8 cellular contexts compared by ENCODE assay signal in the genomic region with DNA sequence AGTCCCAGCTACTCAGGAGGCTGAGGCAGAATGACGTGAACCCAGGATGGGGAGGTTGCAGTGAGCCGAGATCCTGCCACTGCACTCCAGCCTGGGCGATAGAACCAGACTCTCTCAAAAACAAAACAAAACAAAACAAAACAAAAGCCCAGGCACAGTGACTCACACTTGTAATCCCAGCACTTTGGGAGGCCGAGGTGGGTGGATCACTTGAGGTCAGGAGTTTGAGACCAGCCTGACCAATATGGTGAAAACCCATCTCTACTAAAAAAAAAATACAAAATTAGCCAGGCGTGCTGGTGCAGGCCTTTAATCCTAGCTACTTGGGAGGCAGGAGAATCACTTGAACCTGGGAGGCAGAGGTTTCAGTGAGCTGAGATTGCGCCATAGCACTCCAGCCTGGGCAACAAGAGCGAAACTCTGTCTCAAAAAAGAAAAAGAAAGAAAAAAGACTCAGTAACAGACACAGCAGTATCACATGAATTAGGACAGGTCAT. TPM values are rescaled to one million over a fixed set of nuclear protein-coding genes. Genes with fewer than 3 reads are reported as not detected.
A peak's percentile ranks its signal among the peaks of the same experiment; 100 is the strongest.
DNase-seq lines count a peak whose midpoint lies in the region; ATAC-seq and TF ChIP-seq lines count a peak whose summit lies in the region.
"Not testable (repeated sequence)": the region's sequence is repeated elsewhere in the genome, so short reads cannot be mapped to it uniquely, and the experiment has no call there.

No MANE protein-coding gene starts in this region.

- WGBS in esophagus squamous epithelium, 2 donors, result 45 to 48% methylated on average over 7 of the region's 7 CpGs
- WGBS in hepatocyte (ENCODE audit: low lambda C conversion rate, missing lambda C conversion rate), result 92% methylated on average over 7 of the region's 7 CpGs

- H3K4me3 ChIP-seq in HEK293 (ENCODE audit: low read depth, low read length); PC-9; esophagus squamous epithelium; hepatocyte; naive thymus-derived CD4-positive, alpha-beta T cell (ENCODE audit: low read length); skin epidermis; vagina: not testable (repeated sequence)

- H3F3A ChIP-seq in PC-9 (ENCODE audit: insufficient read depth, low read depth), result peaks cover 31% of the 10 kb centered on the region

- H3K27ac Mint-ChIP-seq in MCF 10A (ENCODE audit: low read depth, unreplicated experiment); naive thymus-derived CD4-positive, alpha-beta T cell: not testable (repeated sequence)

- peak; percentile 46 for ATAC-seq in naive thymus-derived CD4-positive, alpha-beta T cell

- not testable (repeated sequence) for H3K36me3 Mint-ChIP-seq in MCF 10A (ENCODE audit: insufficient read depth, unreplicated experiment); naive thymus-derived CD4-positive, alpha-beta T cell

- POLR2A ChIA-PET in HEK293 (lab: Yijun Ruan, JAX); PC-9 (lab: Charles Lee; ENCODE audit: unreplicated experiment): not testable (repeated sequence)
- POLR2A ChIA-PET in MCF 10A (lab: Yijun Ruan, JAX), result interaction anchor here (0.7 kb wide), 1 partner anchor 474 kb away, joined by 4 read pairs; no protein-coding TSS in a partner anchor
- POLR2A ChIA-PET in naive thymus-derived CD4-positive, alpha-beta T cell (lab: Charles Lee), result interaction anchor here (0.6 kb wide), 1 partner anchor 672 kb away, joined by 3 read pairs; no protein-coding TSS in a partner anchor

- not testable (repeated sequence) for DNase-seq in PC-9; esophagus squamous epithelium (lab: John Stamatoyannopoulos, UW); hepatocyte (ENCODE audit: low spot score); naive thymus-derived CD4-positive, alpha-beta T cell; vagina (ENCODE audit: extremely low spot score in 2 of 2)
- DNase-seq in MCF 10A (ENCODE audit: unreplicated experiment), result peak; percentile 15

- TF ChIP-seq CTCF in HEK293 (tag by site-specific recombination; IDR thresholded peaks at IDR 0.05); PC-9 (conservative IDR thresholded peaks at IDR 0.05); MCF 10A (IDR thresholded peaks at IDR 0.05; ENCODE audit: unreplicated experiment); esophagus squamous epithelium (IDR thresholded peaks at IDR 0.05); hepatocyte (IDR thresholded peaks at IDR 0.05; ENCODE audit: poor library complexity); vagina (IDR thresholded peaks at IDR 0.05): not testable (repeated sequence)

- not testable (repeated sequence) for H3K4me1 ChIP-seq in HEK293 (ENCODE audit: control insufficient read depth, insufficient read depth, low read length); hepatocyte (ENCODE audit: insufficient read depth); naive thymus-derived CD4-positive, alpha-beta T cell (ENCODE audit: control insufficient read depth in 2 of 2, insufficient read depth in 2 of 2, low read length in 2 of 2)
- H3K4me1 ChIP-seq in PC-9 (replicated peaks; ENCODE audit: insufficient read depth), result peaks cover 38% of the 10 kb centered on the region
- peaks cover 7 to 40% (median 16%) of the 10 kb centered on the region in 3 donors for H3K4me1 ChIP-seq in esophagus squamous epithelium
- peaks cover 15% of the 10 kb centered on the region for H3K4me1 ChIP-seq in vagina

- H3K27me3 Mint-ChIP-seq in MCF 10A (ENCODE audit: insufficient read depth, unreplicated experiment); naive thymus-derived CD4-positive, alpha-beta T cell: not testable (repeated sequence)

- not testable (repeated sequence) for TF ChIP-seq POLR2A in esophagus squamous epithelium (IDR thresholded peaks at IDR 0.05); vagina (IDR thresholded peaks at IDR 0.05)

- CTCF ChIA-PET in HEK293 (lab: Yijun Ruan, JAX); PC-9 (lab: Charles Lee); naive thymus-derived CD4-positive, alpha-beta T cell (lab: Charles Lee): not testable (repeated sequence)
- CTCF ChIA-PET in MCF 10A (lab: Yijun Ruan, JAX), result interaction anchor here (0.6 kb wide), 2 partner anchors 10 to 38 kb away, joined by 3 to 4 read pairs; no protein-coding TSS in a partner anchor

- intact Hi-C loops in PC-9 (cut with micrococcal nuclease; ENCODE audit: unreplicated experiment); MCF 10A (cut with micrococcal nuclease); esophagus squamous epithelium (cut with DNase I); naive thymus-derived CD4-positive, alpha-beta T cell (cut with micrococcal nuclease); vagina (cut with DNase I): not testable (repeated sequence)

- not testable (repeated sequence) for H3K4me1 Mint-ChIP-seq in MCF 10A (ENCODE audit: insufficient read depth, unreplicated experiment); naive thymus-derived CD4-positive, alpha-beta T cell

- not testable (repeated sequence) for H3K27ac ChIP-seq in HEK293 (ENCODE audit: extremely low read depth, low read depth, low read length); naive thymus-derived CD4-positive, alpha-beta T cell (ENCODE audit: low read depth, low read length)
- peak overlapping the region; percentile 59 for H3K27ac ChIP-seq in PC-9
- peak overlapping the region; percentile 58 to 84 (median 74) for H3K27ac ChIP-seq in esophagus squamous epithelium
- peak overlapping the region; percentile 72 for H3K27ac ChIP-seq in hepatocyte
- peak overlapping the region in 12 of 21 experiments; percentile 17 to 75 (median 55) for H3K27ac ChIP-seq in skin epidermis
- H3K27ac ChIP-seq in vagina, result peak overlapping the region; percentile 60

- H3K27me3 ChIP-seq in PC-9 (ENCODE audit: insufficient read depth, low read depth); esophagus squamous epithelium; hepatocyte; naive thymus-derived CD4-positive, alpha-beta T cell (ENCODE audit: control insufficient read depth in 2 of 2, insufficient read depth in 2 of 2, low read length in 2 of 2); vagina: not testable (repeated sequence)

- H2AFZ ChIP-seq in PC-9, hepatocyte: not testable (repeated sequence)

- H3K9me3 ChIP-seq in HEK293 (ENCODE audit: control insufficient read depth, insufficient read depth, low read depth, low read length); PC-9 (ENCODE audit: insufficient read depth, low read depth); esophagus squamous epithelium; hepatocyte (ENCODE audit: low read depth); naive thymus-derived CD4-positive, alpha-beta T cell (ENCODE audit: control insufficient read depth in 2 of 3, low read length in 3 of 3); vagina: not testable (repeated sequence)

- H3K9me3 Mint-ChIP-seq in MCF 10A (ENCODE audit: unreplicated experiment); naive thymus-derived CD4-positive, alpha-beta T cell: not testable (repeated sequence)

- BruUV-seq in PC-9 (replicated peaks; lab: Mats Ljungman, UMichigan); MCF 10A (replicated peaks; lab: Mats Ljungman, UMichigan): not testable (repeated sequence)

- H3K4me3 Mint-ChIP-seq in MCF 10A (ENCODE audit: unreplicated experiment); naive thymus-derived CD4-positive, alpha-beta T cell: not testable (repeated sequence)

- H3K79me2 ChIP-seq in PC-9 (ENCODE audit: low read depth); hepatocyte: not testable (repeated sequence)

- not testable (repeated sequence) for H3K9me2 ChIP-seq in PC-9 (ENCODE audit: insufficient read depth); hepatocyte (replicated peaks; ENCODE audit: insufficient read depth)

- H4K20me1 ChIP-seq in PC-9 (ENCODE audit: insufficient read depth); hepatocyte (ENCODE audit: insufficient read depth, poor library complexity, severe bottlenecking): not testable (repeated sequence)

- H3K36me3 ChIP-seq in HEK293 (ENCODE audit: control insufficient read depth in 2 of 2, insufficient read depth in 1 of 2, low read length in 2 of 2); PC-9 (ENCODE audit: low read depth); esophagus squamous epithelium; hepatocyte (replicated peaks; ENCODE audit: insufficient read depth, low read depth); naive thymus-derived CD4-positive, alpha-beta T cell (ENCODE audit: control insufficient read depth in 2 of 3, insufficient read depth in 3 of 3, low read length in 3 of 3); vagina: not testable (repeated sequence)

- H3K4me2 ChIP-seq in PC-9, result peak overlapping the region; percentile 5; the same call in 1 of the 2 replicates
- H3K4me2 ChIP-seq in hepatocyte, result not testable (repeated sequence)

TF ChIP-seq in HEK293, 187 proteins besides CTCF, POLR2A, EP300 and RAD21:
- peak; percentile 54 for TF ChIP-seq GLIS1 (tag by site-specific recombination; IDR thresholded peaks at IDR 0.05)

RNA-seq across cellular contexts. Expression of a gene that starts 28.7 kb away (rescaled TPM):
- total RNA-seq in PC-9 (2021), result 6.9 and 12.4 TPM in 2 replicates
- total RNA-seq in MCF 10A (2022), result 8.1 and 9.4 TPM in 2 replicates
- 1 to 10 TPM; 1.8 to 3.6 (median 3.0) TPM for total RNA-seq in esophagus squamous epithelium
- 1.8 and 4.5 TPM in 2 replicates for total RNA-seq in hepatocyte
- polyA plus RNA-seq in hepatocyte, result 2.8 and 3.3 TPM in 2 replicates
- 10 to 100 TPM in 4 of 5 experiments, 1 to 10 TPM in 1; 8.6 to 14.5 (median 10.9) TPM for total RNA-seq in naive thymus-derived CD4-positive, alpha-beta T cell
- 1 to 10 TPM; 1.3 to 2.3 TPM for polyA plus RNA-seq in naive thymus-derived CD4-positive, alpha-beta T cell
- 17.9 TPM for total RNA-seq in vagina
